29 cellular contexts compared by ENCODE assay signal in genomic region chr11:46020084-46020483, GRCh38.
"Had no signal": no experiment of that assay in that cellular context is flagged by ENCODE, and none has a peak within 500 bp of the region (broad histone marks: within the 10 kb centered on the region; RNA-seq: fewer than 3 reads in every experiment).

No MANE protein-coding gene starts in this region.

- H3K9me3 ChIP-seq: colonic mucosa had no signal

- H3K27ac ChIP-seq: colonic mucosa, WERI-Rb-1 had no signal

- H3K27me3 ChIP-seq: colonic mucosa had no signal

- H3K4me3 Mint-ChIP-seq: activated CD4-positive, alpha-beta memory T cell treated with anti-CD3 and anti-CD28 coated beads for 36 hours; activated CD4-positive, alpha-beta T cell treated with anti-CD3 and anti-CD28 coated beads for 36 hours; activated CD4-positive, alpha-beta T cell treated with anti-CD3 and anti-CD28 coated beads, Interleukin-2, amount 10 ng/mL, durations not matched to agents 24 days and 14 days; activated CD8-positive, alpha-beta memory T cell treated with anti-CD3 and anti-CD28 coated beads, Interleukin-2, amount 10 ng/mL, durations not matched to agents 7 days and 5 days; activated CD8-positive, alpha-beta T cell treated with anti-CD3 and anti-CD28 coated beads, Interleukin-2, amount 10 ng/mL, durations not matched to agents 7 days and 5 days; activated naive CD8-positive, alpha-beta T cell; activated T-cell treated with anti-CD3 and anti-CD28 coated beads, Interleukin-2, amount 50 U/mL, for 24 hours; activated T-cell treated with anti-CD3 and anti-CD28 coated beads, Interleukin-2, amount 50 U/mL, for 72 hours; endodermal cell; T-helper 17 cell; T-helper 2 cell treated with Interferon-gamma antibody and Interleukin-4, amounts not matched to agents 5 μg/mL and 100 μg/mL, for 36 hours had no signal

- H3K27ac Mint-ChIP-seq: activated CD4-positive, alpha-beta memory T cell treated with anti-CD3 and anti-CD28 coated beads for 36 hours; activated CD4-positive, alpha-beta T cell treated with anti-CD3 and anti-CD28 coated beads for 36 hours; activated CD4-positive, alpha-beta T cell treated with anti-CD3 and anti-CD28 coated beads, Interleukin-2, amount 10 ng/mL, durations not matched to agents 24 days and 14 days; activated CD8-positive, alpha-beta memory T cell treated with anti-CD3 and anti-CD28 coated beads, Interleukin-2, amount 10 ng/mL, durations not matched to agents 7 days and 5 days; activated CD8-positive, alpha-beta T cell treated with anti-CD3 and anti-CD28 coated beads, Interleukin-2, amount 10 ng/mL, durations not matched to agents 7 days and 5 days; activated naive CD8-positive, alpha-beta T cell; activated T-cell treated with anti-CD3 and anti-CD28 coated beads, Interleukin-2, amount 50 U/mL, for 24 hours; endodermal cell; T-helper 17 cell; T-helper 2 cell treated with Interferon-gamma antibody and Interleukin-4, amounts not matched to agents 5 μg/mL and 100 μg/mL, for 36 hours had no signal

- H3K36me3 ChIP-seq: colonic mucosa, WERI-Rb-1 had no signal

- H3K4me3 ChIP-seq: colonic mucosa had no signal

- H3K4me1 Mint-ChIP-seq: activated CD4-positive, alpha-beta T cell treated with anti-CD3 and anti-CD28 coated beads for 36 hours; activated CD4-positive, alpha-beta T cell treated with anti-CD3 and anti-CD28 coated beads, Interleukin-2, amount 10 ng/mL, durations not matched to agents 24 days and 14 days; activated CD8-positive, alpha-beta memory T cell treated with anti-CD3 and anti-CD28 coated beads, Interleukin-2, amount 10 ng/mL, durations not matched to agents 7 days and 5 days had no signal

- H3K27me3 Mint-ChIP-seq: activated CD4-positive, alpha-beta memory T cell treated with anti-CD3 and anti-CD28 coated beads for 36 hours; activated CD4-positive, alpha-beta T cell treated with anti-CD3 and anti-CD28 coated beads for 36 hours; activated CD4-positive, alpha-beta T cell treated with anti-CD3 and anti-CD28 coated beads, Interleukin-2, amount 10 ng/mL, durations not matched to agents 24 days and 14 days; activated CD8-positive, alpha-beta memory T cell treated with anti-CD3 and anti-CD28 coated beads, Interleukin-2, amount 10 ng/mL, durations not matched to agents 7 days and 5 days; activated naive CD8-positive, alpha-beta T cell; activated T-cell treated with anti-CD3 and anti-CD28 coated beads, Interleukin-2, amount 50 U/mL, for 24 hours; T-helper 17 cell had no signal

- H3K9me3 Mint-ChIP-seq: activated T-cell treated with anti-CD3 and anti-CD28 coated beads, Interleukin-2, amount 50 U/mL, for 72 hours; T-helper 2 cell treated with Interferon-gamma antibody and Interleukin-4, amounts not matched to agents 5 μg/mL and 100 μg/mL, for 36 hours had no signal

- ATAC-seq: activated CD4-positive, alpha-beta T cell treated with anti-CD3 and anti-CD28 coated beads for 36 hours; activated CD8-positive, alpha-beta memory T cell treated with anti-CD3 and anti-CD28 coated beads, Interleukin-2, amount 10 ng/mL, durations not matched to agents 7 days and 5 days; activated CD8-positive, alpha-beta T cell treated with anti-CD3 and anti-CD28 coated beads, Interleukin-2, amount 10 ng/mL, durations not matched to agents 7 days and 5 days; activated T-cell treated with anti-CD3 and anti-CD28 coated beads, Interleukin-2, amount 50 U/mL, for 72 hours; esophagus mucosa; T-helper 17 cell had no signal

- DNase-seq: activated CD4-positive, alpha-beta memory T cell treated with anti-CD3 and anti-CD28 coated beads for 36 hours; activated CD4-positive, alpha-beta T cell treated with anti-CD3 and anti-CD28 coated beads for 36 hours; activated CD4-positive, alpha-beta T cell treated with anti-CD3 and anti-CD28 coated beads, Interleukin-2, amount 10 ng/mL, durations not matched to agents 24 days and 14 days; activated CD4-positive, CD25-positive, alpha-beta regulatory T cell; activated CD4-positive, CD25-positive, alpha-beta regulatory T cell treated with anti-CD3 and anti-CD28 coated beads, Interleukin-2, amount 50 U/mL, for 72 hours; activated CD8-positive, alpha-beta memory T cell treated with anti-CD3 and anti-CD28 coated beads, Interleukin-2, amount 10 ng/mL, durations not matched to agents 7 days and 5 days; activated CD8-positive, alpha-beta memory T cell treated with anti-CD3 and anti-CD28 coated beads, Interleukin-2, amount 50 U/mL, for 4 hours; activated CD8-positive, alpha-beta T cell treated with anti-CD3 and anti-CD28 coated beads, Interleukin-2, amount 10 ng/mL, durations not matched to agents 7 days and 5 days; activated gamma-delta T cell; activated naive CD4-positive, alpha-beta T cell; activated naive CD4-positive, alpha-beta T cell treated with anti-CD3 and anti-CD28 coated beads, Interleukin-2, amount 50 U/mL, for 16 hours; activated T-cell treated with anti-CD3 and anti-CD28 coated beads, Interleukin-2, amount 50 U/mL, for 24 hours; activated T-cell treated with anti-CD3 and anti-CD28 coated beads, Interleukin-2, amount 50 U/mL, for 72 hours; amniotic stem cell; anterior cingulate cortex; caudate nucleus; cerebellar nuclear complex; colonic mucosa; effector memory CD4-positive, alpha-beta T cell; endodermal cell; foreskin fibroblast; head of caudate nucleus; T-helper 1 cell; T-helper 17 cell; T1000; WERI-Rb-1 had no signal
